9 cellular contexts compared by ENCODE assay signal in genomic region chr10:944034-944831, GRCh38. TPM values are rescaled to one million over a fixed set of nuclear protein-coding genes. Genes with fewer than 3 reads are reported as not detected.
A peak's percentile ranks its signal among the peaks of the same experiment; 100 is the strongest.
DNase-seq lines count a peak whose midpoint lies in the region; ATAC-seq, FAIRE-seq and TF ChIP-seq lines count a peak whose summit lies in the region.
"Had no signal": no experiment of that assay in that cellular context is flagged by ENCODE, and none has a peak within 500 bp of the region (broad histone marks: within the 10 kb centered on the region; RNA-seq: fewer than 3 reads in every experiment).

No MANE protein-coding gene starts in this region.

- ATAC-seq in GM21526 (IDR thresholded peaks at IDR 0.05; ENCODE audit: low FRiP score, unreplicated experiment) (peak; percentile 19), T-cell (replicated peaks in 1 of 4) (peak; percentile 51 to 79 (median 67)), GM21786 (IDR thresholded peaks at IDR 0.05; ENCODE audit: unreplicated experiment) (no peak)
- peak; percentile 39 to 50 for ATAC-seq in naive thymus-derived CD8-positive, alpha-beta T cell
- ATAC-seq: HCT116 had no signal

- no peak for TF ChIP-seq RAD21 in H1 (IDR thresholded peaks at IDR 0.05 in 1 of 2, conservative IDR thresholded peaks at IDR 0.05 in 1 of 2; ENCODE audit: low read depth in 2 of 2, low read length in 2 of 2)

- no peaks in the 10 kb centered on the region; a peak in 1 of 7 replicates for H3K27me3 ChIP-seq in H1 (replicated peaks in 1 of 4; ENCODE audit: control insufficient read depth in 3 of 4, extremely low read depth in 1 of 4, insufficient read depth in 3 of 4, low read length in 3 of 4)

- CTCF ChIA-PET in T-cell (lab: Charles Lee) (no interaction called here), H1 (lab: Charles Lee; ENCODE audit: partially characterized antibody) (interaction anchor here (1.3 kb wide), 1 partner anchor 10 kb away, joined by 6 read pairs; no protein-coding TSS in a partner anchor)

- H3K27ac ChIP-seq in H1 (ENCODE audit: low read depth, low read length), result no peak overlapping the region

- no peaks in the 10 kb centered on the region for H3K23me2 ChIP-seq in H1 (ENCODE audit: low read depth, low read length)

- H3K27me3 Mint-ChIP-seq in CD14-positive monocyte (ENCODE audit: low read depth in 3 of 3) (peaks cover 0 to 1% (median 1%) of the 10 kb centered on the region in 3 donors), T-cell (no peaks in the 10 kb centered on the region)
- H3K27me3 Mint-ChIP-seq in naive thymus-derived CD8-positive, alpha-beta T cell, result no peaks in the 10 kb centered on the region

- H3K4ac ChIP-seq in H1 (replicated peaks; ENCODE audit: insufficient read length, low read depth, low read length), result no peak overlapping the region

- H3K4me2 ChIP-seq in H1 (ENCODE audit: insufficient read depth in 1 of 2, low read depth in 2 of 2, low read length in 2 of 2), result no peak overlapping the region

- no peak overlapping the region for H3K56ac ChIP-seq in H1 (replicated peaks; ENCODE audit: insufficient read length, low read depth, low read length)

- TF ChIP-seq CTCF in CD14-positive monocyte (IDR thresholded peaks at IDR 0.05), result no peak
- TF ChIP-seq CTCF in H1 (IDR thresholded peaks at IDR 0.05; ENCODE audit: control extremely low read depth in 1 of 3, insufficient read depth in 1 of 3, low read depth in 1 of 3, low read length in 3 of 3), result no peak

- H3K27ac Mint-ChIP-seq in CD14-positive monocyte (peak overlapping the region; percentile 91 to 97 (median 95)), T-cell (peak overlapping the region; percentile 26 to 39)
- H3K27ac Mint-ChIP-seq in naive thymus-derived CD8-positive, alpha-beta T cell, result peak overlapping the region in 8 of 10 donors; percentile 24 to 82 (median 58)

- no peak for TF ChIP-seq POLR2A in H1 (IDR thresholded peaks at IDR 0.05; ENCODE audit: control extremely low read depth in 1 of 2, low read depth in 2 of 2, low read length in 2 of 2)

- no peak overlapping the region for H3K9ac ChIP-seq in H1 (replicated peaks in 1 of 4; ENCODE audit: extremely low read depth in 1 of 4, low read depth in 3 of 4, low read length in 3 of 4)

- no peaks in the 10 kb centered on the region for H3K79me2 ChIP-seq in H1 (ENCODE audit: control insufficient read depth in 1 of 2, insufficient read depth in 2 of 2, low read length in 2 of 2)

- H2AFZ ChIP-seq in H1 (ENCODE audit: low read length), result 0 out of 2 replicates have a peak overlapping the region, but pooled peaks have one; percentile 7

- POLR2A ChIA-PET in T-cell (lab: Charles Lee), result interaction anchor here in 1 of 2 donors (0.6 kb wide), 1 partner anchor 13 kb away, joined by 3 read pairs; the partner anchor contains the start of gene LARP4B
- POLR2A ChIA-PET in H1 (lab: Charles Lee; ENCODE audit: partially characterized antibody), result interaction anchor here (0.6 to 1.4 kb wide), 2 partner anchors 8 to 44 kb away, joined by 3 to 4 read pairs; partner anchors contain the start of gene GTPBP4
- POLR2A ChIA-PET in naive thymus-derived CD8-positive, alpha-beta T cell (lab: Charles Lee), result interaction anchor here (0.6 to 1.6 kb wide), 2 partner anchors 13 to 21 kb away, joined by 3 to 5 read pairs; partner anchors contain the start of gene LARP4B

- H3K4me1 Mint-ChIP-seq in CD14-positive monocyte, result peaks cover 31% of the 10 kb centered on the region
- peaks cover 15 to 19% (median 17%) of the 10 kb centered on the region in 3 donors for H3K4me1 Mint-ChIP-seq in T-cell
- H3K4me1 Mint-ChIP-seq in naive thymus-derived CD8-positive, alpha-beta T cell, result peaks cover 4 to 34% (median 22%) of the 10 kb centered on the region in 4 donors

- no peaks in the 10 kb centered on the region for H3K9me3 ChIP-seq in H1 (ENCODE audit: insufficient read depth in 2 of 2, low read depth in 1 of 2, low read length in 1 of 2)

- no peak overlapping the region for H2BK12ac ChIP-seq in H1 (ENCODE audit: low read depth, low read length)

- no peak overlapping the region for H2BK20ac ChIP-seq in H1 (ENCODE audit: low read length)

- DNase-seq in CD14-positive monocyte (ENCODE audit: low spot score), result peak; percentile 97
- peak in 9 of 34 experiments; percentile 2 to 53 (median 12) for DNase-seq in T-cell
- no peak for DNase-seq in H1 (ENCODE audit: low read depth in 1 of 2, low spot score in 2 of 2)
- no peak for DNase-seq in naive thymus-derived CD8-positive, alpha-beta T cell
- DNase-seq in NCI-H345 (lab: John Stamatoyannopoulos, UW), result no peak
- no peak for DNase-seq in NCI-H774 (lab: John Stamatoyannopoulos, UW)

- intact Hi-C loops in CD14-positive monocyte (cut with micrococcal nuclease), result no loop called here

- H4K20me1 ChIP-seq in H1 (replicated peaks in 1 of 2; ENCODE audit: control insufficient read depth in 1 of 2, insufficient read depth in 2 of 2, low read length in 2 of 2), result peaks cover 0 to 1% of the 10 kb centered on the region in 2 experiments

- no peaks in the 10 kb centered on the region for H3K36me3 ChIP-seq in H1 (ENCODE audit: control insufficient read depth in 2 of 4, insufficient read depth in 4 of 4, low read length in 3 of 4)

- H2BK15ac ChIP-seq in H1 (ENCODE audit: low read length), result no peak overlapping the region

- no peak overlapping the region for H3K14ac ChIP-seq in H1 (ENCODE audit: insufficient read length)

- H2BK5ac ChIP-seq in H1 (ENCODE audit: low read depth, low read length), result peak overlapping the region; percentile 10; the same call in 1 of the 2 replicates

- no peaks in the 10 kb centered on the region for H3K79me1 ChIP-seq in H1 (ENCODE audit: low read depth, low read length)

- H3K18ac ChIP-seq in H1 (ENCODE audit: extremely low read depth, low read length), result no peak overlapping the region

- H4K5ac ChIP-seq in H1 (ENCODE audit: insufficient read length, low read depth, low read length), result no peak overlapping the region

- H3K23ac ChIP-seq in H1 (ENCODE audit: insufficient read length), result no peak overlapping the region

- no peak overlapping the region for H4K8ac ChIP-seq in H1 (ENCODE audit: extremely low read depth, insufficient read depth, low read length)

- H3K4me3 Mint-ChIP-seq in CD14-positive monocyte (peak overlapping the region; percentile 63 to 76), T-cell (peak overlapping the region in 1 of 3 donors; percentile 2)
- H3K4me3 Mint-ChIP-seq in naive thymus-derived CD8-positive, alpha-beta T cell, result peak overlapping the region in 7 of 10 donors; percentile 16 to 52 (median 22)

- no peak overlapping the region for H2BK120ac ChIP-seq in H1 (replicated peaks; ENCODE audit: low read depth, low read length)

- FAIRE-seq in H1 (lab: Jason Lieb, UNC), result no peak

- peaks cover 1 to 2% of the 10 kb centered on the region in 2 donors for H3K36me3 Mint-ChIP-seq in CD14-positive monocyte
- H3K36me3 Mint-ChIP-seq in T-cell, result no peaks in the 10 kb centered on the region
- H3K36me3 Mint-ChIP-seq in naive thymus-derived CD8-positive, alpha-beta T cell, result no peaks in the 10 kb centered on the region

- WGBS in H1 (ENCODE audit: extremely low coverage in 1 of 2, insufficient coverage in 1 of 2, insufficient read length in 1 of 2, insufficient replicate concordance in 2 of 2, low coverage in 1 of 2, low lambda C conversion rate in 2 of 2, missing lambda C conversion rate in 1 of 2), 2 experiments, result 90% methylated on average over 10 of the region's 14 CpGs; no CpG with 5 or more reads in 1 of the 2 experiments

- H2AK5ac ChIP-seq in H1 (ENCODE audit: low read depth, low read length), result no peak overlapping the region

- no peak for TF ChIP-seq EP300 in H1 (IDR thresholded peaks at IDR 0.05; ENCODE audit: borderline replicate concordance in 1 of 2, low read depth in 2 of 2, low read length in 2 of 2)

- H3K4me3 ChIP-seq in H1 (ENCODE audit: extremely low read depth in 1 of 4, insufficient read depth in 2 of 4, low read depth in 3 of 4, low read length in 4 of 4), result no peak overlapping the region

- H4K91ac ChIP-seq in H1 (replicated peaks; ENCODE audit: insufficient read length, low read length), result no peak overlapping the region

- H3K9me3 Mint-ChIP-seq in CD14-positive monocyte (peaks cover 0 to 6% (median 3%) of the 10 kb centered on the region in 7 donors), T-cell (no peaks in the 10 kb centered on the region)
- no peaks in the 10 kb centered on the region for H3K9me3 Mint-ChIP-seq in naive thymus-derived CD8-positive, alpha-beta T cell

- peaks cover 0 to 4% (median 0%) of the 10 kb centered on the region in 4 experiments; a peak in 1 of 7 replicates for H3K4me1 ChIP-seq in H1 (replicated peaks in 1 of 4; ENCODE audit: control insufficient read depth in 3 of 4, insufficient read depth in 4 of 4, low read length in 3 of 4)

TF ChIP-seq in H1, 55 proteins besides CTCF, POLR2A, EP300 and RAD21 (continues in another document):
- no peak for TF ChIP-seq NRF1 (IDR thresholded peaks at IDR 0.05; ENCODE audit: low read depth, low read length)

RNA-seq across cellular contexts. Expression of gene LARP4B, which starts 12.7 kb away (rescaled TPM):
- polyA plus RNA-seq in CD14-positive monocyte (10 to 100 TPM; 17.2 to 33.0 TPM), H1 (2011; rRNA removed) (20.1 and 21.7 TPM in 2 replicates)
- total RNA-seq in T-cell, result 100 to 1,000 TPM in 1 of 5 donors, 10 to 100 TPM in 4; 77.2 to 108 (median 94.0) TPM
- total RNA-seq in H1 (2021; fragmentation: NEBNext Ultra II Directional; extraction: Animal tissue kit (Norgen Biotek cat#: 25700)), result 78.6 and 82.8 TPM in 2 replicates
- 24.2 TPM for polyA plus RNA-seq in H1 (2011; cell fraction: cytosol; rRNA removed)
- 56.9 TPM for polyA plus RNA-seq in H1 (2011; cell fraction: nucleus; rRNA removed)
- 22.6 to 36.3 TPM (median 27.3 TPM) in 4 replicates for polyA plus RNA-seq in H1 (2012, experiment 1 of 2)
- 5.4 TPM for polyA plus RNA-seq in H1 (2012, experiment 2 of 2)
- 21.5 TPM for polyA plus RNA-seq in H1 (2013, experiment 1 of 2)
- 19.5 TPM for polyA plus RNA-seq in H1 (2013, experiment 2 of 2)
- polyA minus RNA-seq in H1 (2011; rRNA and poly(A)+ RNA removed), result 64.2 and 84.0 TPM in 2 replicates
- 38.7 TPM for polyA minus RNA-seq in H1 (2011; cell fraction: cytosol; rRNA and poly(A)+ RNA removed)
- 84.8 TPM for polyA minus RNA-seq in H1 (2011; cell fraction: nucleus; rRNA and poly(A)+ RNA removed)
- total RNA-seq in naive thymus-derived CD8-positive, alpha-beta T cell, result 10 to 100 TPM; 88.2 to 94.8 TPM
- 10 to 100 TPM; 22.8 to 40.5 (median 28.1) TPM for polyA plus RNA-seq in naive thymus-derived CD8-positive, alpha-beta T cell

RNA-seq across cellular contexts. Expression of gene GTPBP4, which starts 44.0 kb away (rescaled TPM):
- polyA plus RNA-seq in CD14-positive monocyte (10 to 100 TPM in 1 of 2 donors, 1 to 10 TPM in 1; 9.9 to 12.2 TPM), H1 (2011; rRNA removed) (15.5 and 16.9 TPM in 2 replicates)
- 10 to 100 TPM; 44.6 to 59.1 (median 47.5) TPM for total RNA-seq in T-cell
- total RNA-seq in H1 (2021; fragmentation: NEBNext Ultra II Directional; extraction: Animal tissue kit (Norgen Biotek cat#: 25700)), result 89.2 and 98.1 TPM in 2 replicates
- polyA plus RNA-seq in H1 (2011; cell fraction: cytosol; rRNA removed), result 39.6 TPM
- 31.4 TPM for polyA plus RNA-seq in H1 (2011; cell fraction: nucleus; rRNA removed)
- polyA plus RNA-seq in H1 (2012, experiment 1 of 2), result 62.2 to 74.1 TPM (median 65.8 TPM) in 4 replicates
- polyA plus RNA-seq in H1 (2012, experiment 2 of 2), result 2.7 TPM
- polyA plus RNA-seq in H1 (2013, experiment 1 of 2), result 43.9 TPM
- polyA plus RNA-seq in H1 (2013, experiment 2 of 2), result 43.8 TPM
- polyA minus RNA-seq in H1 (2011; rRNA and poly(A)+ RNA removed), result 46.1 and 49.7 TPM in 2 replicates
- polyA minus RNA-seq in H1 (2011; cell fraction: cytosol; rRNA and poly(A)+ RNA removed), result 27.1 TPM
- 63.6 TPM for polyA minus RNA-seq in H1 (2011; cell fraction: nucleus; rRNA and poly(A)+ RNA removed)
- 10 to 100 TPM; 64.0 to 67.7 TPM for total RNA-seq in naive thymus-derived CD8-positive, alpha-beta T cell
- polyA plus RNA-seq in naive thymus-derived CD8-positive, alpha-beta T cell, result 10 to 100 TPM; 22.7 to 29.8 (median 25.9) TPM

Comparison
In these comparisons a context has a peak if more than half of its experiments do, and no peak if none do; other contexts are left out.
1. H3K27ac Mint-ChIP-seq: peak in every context shown above with its lines; median percentile 95 in CD14-positive monocyte; 58 in naive thymus-derived CD8-positive, alpha-beta T cell; 32 in T-cell.